In genomic region chr6:35736293-35736894, GRCh38 we compare ENCODE assay signal across 8 cellular contexts. TPM values are rescaled to one million over a fixed set of nuclear protein-coding genes. Genes with fewer than 3 reads are reported as not detected.
DNase-seq lines count a peak whose midpoint lies in the region; ATAC-seq, FAIRE-seq and TF ChIP-seq lines count a peak whose summit lies in the region.

No MANE protein-coding gene starts in this region.

- H3K4me1 ChIP-seq in BE2C (peaks cover 6% of the 10 kb centered on the region; the same call in 1 of the 2 replicates), esophagus muscularis mucosa (peaks cover 29 to 67% (median 56%) of the 10 kb centered on the region in 4 donors)

- DNase-seq in BE2C, result peak; percentile 80
- peak; percentile 60 for DNase-seq in H54 (ENCODE audit: insufficient read length, low spot score)
- DNase-seq in NOMO-1 treated with DMSO at 0.1 percent for 48 hours (lab: John Stamatoyannopoulos, UW; ENCODE audit: unreplicated experiment), result peak; percentile 43
- peak; percentile 82 for DNase-seq in activated T-cell treated with anti-CD3 and anti-CD28 coated beads for 24 hours (ENCODE audit: low read depth)
- DNase-seq in esophagus muscularis mucosa (ENCODE audit: extremely low spot score), result no peak
- peak; percentile 84 to 85 for DNase-seq in stimulated activated naive CD8-positive, alpha-beta T cell treated with anti-CD3 and anti-CD28 coated beads, Interleukin-15, amount 100 ng/mL, for 72 hours

- H3K4me3 Mint-ChIP-seq in nephron, result peak overlapping the region in 1 of 3 experiments; percentile 11
- peak overlapping the region in 1 of 2 donors; percentile 43 for H3K4me3 Mint-ChIP-seq in stimulated activated naive CD8-positive, alpha-beta T cell treated with anti-CD3 and anti-CD28 coated beads, Interleukin-15, amount 100 ng/mL, for 72 hours

- peak; percentile 44 for ATAC-seq in stimulated activated naive CD8-positive, alpha-beta T cell treated with anti-CD3 and anti-CD28 coated beads, Interleukin-15, amount 100 ng/mL, for 72 hours
- ATAC-seq in GM19455 (IDR thresholded peaks at IDR 0.05; ENCODE audit: unreplicated experiment), result no peak

- no peaks in the 10 kb centered on the region for H3K27me3 ChIP-seq in BE2C
- H3K27me3 ChIP-seq in esophagus muscularis mucosa, result no peaks in the 10 kb centered on the region

- H3K36me3 Mint-ChIP-seq in nephron (ENCODE audit: low read depth), result no peaks in the 10 kb centered on the region

- H3K4me3 ChIP-seq in BE2C (ENCODE audit: low read depth, low read length), result no peak overlapping the region
- H3K4me3 ChIP-seq in esophagus muscularis mucosa, result no peak overlapping the region

- H3K9me3 ChIP-seq in BE2C, result no peaks in the 10 kb centered on the region
- no peaks in the 10 kb centered on the region for H3K9me3 ChIP-seq in esophagus muscularis mucosa

- FAIRE-seq in H54 (lab: Jason Lieb, UNC), result no peak

- 61% methylated on average over 7 of the region's 7 CpGs for WGBS in esophagus muscularis mucosa

- H3K27ac ChIP-seq in esophagus muscularis mucosa (replicated peaks in 1 of 4), result peak overlapping the region in 1 of 4 donors; percentile 100

- peaks cover 3% of the 10 kb centered on the region for H3K27me3 Mint-ChIP-seq in nephron (ENCODE audit: low read depth)
- no peaks in the 10 kb centered on the region for H3K27me3 Mint-ChIP-seq in stimulated activated naive CD8-positive, alpha-beta T cell treated with anti-CD3 and anti-CD28 coated beads, Interleukin-15, amount 100 ng/mL, for 72 hours

- TF ChIP-seq EP300 in esophagus muscularis mucosa (IDR thresholded peaks at IDR 0.05), result no peak

- TF ChIP-seq POLR2A in H54 (IDR thresholded peaks at IDR 0.05; ENCODE audit: low read depth, low read length) (no peak), esophagus muscularis mucosa (IDR thresholded peaks at IDR 0.05; ENCODE audit: low read depth) (no peak)

- TF ChIP-seq CTCF in BE2C (IDR thresholded peaks at IDR 0.05; ENCODE audit: low read depth, low read length) (peak; percentile 97), esophagus muscularis mucosa (IDR thresholded peaks at IDR 0.05) (peak; percentile 88 to 95 (median 91)), nephron (IDR thresholded peaks at IDR 0.05; ENCODE audit: unreplicated experiment in 3 of 3) (peak; percentile 84 to 95 (median 87))

- peaks cover 35% of the 10 kb centered on the region for H3K4me1 Mint-ChIP-seq in nephron
- peaks cover 50% of the 10 kb centered on the region for H3K4me1 Mint-ChIP-seq in stimulated activated naive CD8-positive, alpha-beta T cell treated with anti-CD3 and anti-CD28 coated beads, Interleukin-15, amount 100 ng/mL, for 72 hours

- intact Hi-C loops in esophagus muscularis mucosa (cut with DNase I), result no loop called here

- no peaks in the 10 kb centered on the region for H3K9me3 Mint-ChIP-seq in nephron
- no peaks in the 10 kb centered on the region for H3K9me3 Mint-ChIP-seq in stimulated activated naive CD8-positive, alpha-beta T cell treated with anti-CD3 and anti-CD28 coated beads, Interleukin-15, amount 100 ng/mL, for 72 hours

- H3K27ac Mint-ChIP-seq in nephron, result peak overlapping the region in 2 of 3 experiments; percentile 20 to 57
- H3K27ac Mint-ChIP-seq in stimulated activated naive CD8-positive, alpha-beta T cell treated with anti-CD3 and anti-CD28 coated beads, Interleukin-15, amount 100 ng/mL, for 72 hours, result no peak overlapping the region

- H3K36me3 ChIP-seq in BE2C, result no peaks in the 10 kb centered on the region
- no peaks in the 10 kb centered on the region for H3K36me3 ChIP-seq in esophagus muscularis mucosa

RNA-seq across cellular contexts. Expression of gene ARMC12, which starts 0.4 kb away (rescaled TPM):
- 3.1 TPM for polyA plus RNA-seq in BE2C (2012; ENCODE audit: insufficient read depth, insufficient read length, low read depth)
- total RNA-seq in esophagus muscularis mucosa, result 1 to 10 TPM in 1 of 4 donors, under 1 TPM in 2, not detected in 1; 0.50 to 1.0 (median 0.83) TPM

RNA-seq across cellular contexts. Expression of gene CLPSL2, which starts 40.0 kb away (rescaled TPM):
- polyA plus RNA-seq in BE2C (2012; ENCODE audit: insufficient read depth, insufficient read length, low read depth), result not detected
- not detected for total RNA-seq in esophagus muscularis mucosa

RNA-seq across cellular contexts. Expression of gene CLPSL1, which starts 44.4 kb away (rescaled TPM):
- polyA plus RNA-seq in BE2C (2012; ENCODE audit: insufficient read depth, insufficient read length, low read depth), result not detected
- total RNA-seq in esophagus muscularis mucosa, result not detected

RNA-seq across cellular contexts. Expression of gene FKBP5, which starts 47.7 kb away (rescaled TPM):
- polyA plus RNA-seq in BE2C (2012; ENCODE audit: insufficient read depth, insufficient read length, low read depth), result 35.2 TPM
- 100 to 1,000 TPM; 477 to 689 (median 593) TPM for total RNA-seq in esophagus muscularis mucosa

Comparison
In these comparisons a context has a peak if more than half of its experiments do, and no peak if none do; other contexts are left out.
1. H3K27ac Mint-ChIP-seq: peak in nephron (2 of 3); none in stimulated activated naive CD8-positive, alpha-beta T cell treated with anti-CD3 and anti-CD28 coated beads, Interleukin-15, amount 100 ng/mL, for 72 hours (0 of 2).
2. Peak in every context shown above with its lines, with median percentiles within 50 percentile points of each other: CTCF ChIP-seq.